2 cellular contexts compared by ENCODE assay signal in the genomic region with DNA sequence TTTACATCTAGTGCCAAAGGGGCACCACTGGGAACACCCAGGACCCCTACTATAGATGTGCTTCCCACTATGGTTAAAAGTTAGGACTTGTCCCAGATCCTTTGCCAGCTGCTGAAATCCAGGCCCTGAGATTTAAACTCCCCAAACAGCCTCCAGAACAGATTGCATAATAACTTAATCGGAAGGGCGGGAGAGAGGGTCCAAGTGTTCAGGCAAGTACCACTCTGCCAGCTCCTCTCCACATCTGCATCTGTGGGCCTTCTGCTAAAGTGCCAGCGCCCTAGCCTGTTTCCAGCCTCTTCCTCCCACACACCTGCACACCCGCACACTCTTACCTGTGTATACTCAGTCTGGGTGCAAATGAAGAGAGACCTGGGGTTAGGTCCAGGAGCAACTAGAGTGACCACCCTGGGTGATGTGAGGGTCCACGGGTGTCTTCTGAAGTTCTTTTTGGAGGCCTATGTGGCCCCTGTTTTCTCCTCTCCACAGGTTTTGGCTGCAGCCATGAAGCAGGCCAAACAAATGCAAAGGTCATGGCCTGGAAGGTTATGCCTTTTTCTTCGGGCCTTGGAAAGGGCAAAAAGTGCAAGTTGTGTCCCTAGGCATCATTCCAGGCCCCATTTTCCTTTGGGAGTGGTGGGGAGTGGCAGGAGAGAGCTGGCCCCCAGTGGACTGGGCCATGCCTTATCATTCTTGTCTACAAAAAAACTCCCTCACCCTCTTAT.
A peak's percentile ranks its signal among the peaks of the same experiment; 100 is the strongest.
TF ChIP-seq lines count a peak whose summit lies in the region.

No MANE protein-coding gene starts in this region.

TF ChIP-seq in liver, 16 proteins besides CTCF, POLR2A, EP300 and RAD21:
- peak; percentile 71 for TF ChIP-seq NR2F2 (IDR thresholded peaks at IDR 0.05)
- no peak for TF ChIP-seq GABPA (IDR thresholded peaks at IDR 0.05 in 1 of 2, conservative IDR thresholded peaks at IDR 0.05 in 1 of 2)
- TF ChIP-seq HNF4A (conservative IDR thresholded peaks at IDR 0.05): no peak
- TF ChIP-seq, protein P1, sequence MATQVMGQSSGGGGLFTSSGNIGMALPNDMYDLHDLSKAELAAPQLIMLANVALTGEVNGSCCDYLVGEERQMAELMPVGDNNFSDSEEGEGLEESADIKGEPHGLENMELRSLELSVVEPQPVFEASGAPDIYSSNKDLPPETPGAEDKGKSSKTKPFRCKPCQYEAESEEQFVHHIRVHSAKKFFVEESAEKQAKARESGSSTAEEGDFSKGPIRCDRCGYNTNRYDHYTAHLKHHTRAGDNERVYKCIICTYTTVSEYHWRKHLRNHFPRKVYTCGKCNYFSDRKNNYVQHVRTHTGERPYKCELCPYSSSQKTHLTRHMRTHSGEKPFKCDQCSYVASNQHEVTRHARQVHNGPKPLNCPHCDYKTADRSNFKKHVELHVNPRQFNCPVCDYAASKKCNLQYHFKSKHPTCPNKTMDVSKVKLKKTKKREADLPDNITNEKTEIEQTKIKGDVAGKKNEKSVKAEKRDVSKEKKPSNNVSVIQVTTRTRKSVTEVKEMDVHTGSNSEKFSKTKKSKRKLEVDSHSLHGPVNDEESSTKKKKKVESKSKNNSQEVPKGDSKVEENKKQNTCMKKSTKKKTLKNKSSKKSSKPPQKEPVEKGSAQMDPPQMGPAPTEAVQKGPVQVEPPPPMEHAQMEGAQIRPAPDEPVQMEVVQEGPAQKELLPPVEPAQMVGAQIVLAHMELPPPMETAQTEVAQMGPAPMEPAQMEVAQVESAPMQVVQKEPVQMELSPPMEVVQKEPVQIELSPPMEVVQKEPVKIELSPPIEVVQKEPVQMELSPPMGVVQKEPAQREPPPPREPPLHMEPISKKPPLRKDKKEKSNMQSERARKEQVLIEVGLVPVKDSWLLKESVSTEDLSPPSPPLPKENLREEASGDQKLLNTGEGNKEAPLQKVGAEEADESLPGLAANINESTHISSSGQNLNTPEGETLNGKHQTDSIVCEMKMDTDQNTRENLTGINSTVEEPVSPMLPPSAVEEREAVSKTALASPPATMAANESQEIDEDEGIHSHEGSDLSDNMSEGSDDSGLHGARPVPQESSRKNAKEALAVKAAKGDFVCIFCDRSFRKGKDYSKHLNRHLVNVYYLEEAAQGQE (IDR thresholded peaks at IDR 0.05): no peak
- no peak for TF ChIP-seq YY1 (IDR thresholded peaks at IDR 0.05)

TF ChIP-seq in HepG2, 621 proteins besides CTCF, POLR2A, EP300 and RAD21:
- TF ChIP-seq, protein P2, sequence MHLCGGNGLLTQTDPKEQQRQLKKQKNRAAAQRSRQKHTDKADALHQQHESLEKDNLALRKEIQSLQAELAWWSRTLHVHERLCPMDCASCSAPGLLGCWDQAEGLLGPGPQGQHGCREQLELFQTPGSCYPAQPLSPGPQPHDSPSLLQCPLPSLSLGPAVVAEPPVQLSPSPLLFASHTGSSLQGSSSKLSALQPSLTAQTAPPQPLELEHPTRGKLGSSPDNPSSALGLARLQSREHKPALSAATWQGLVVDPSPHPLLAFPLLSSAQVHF (CRISPR knock-in tag; IDR thresholded peaks at IDR 0.05): no peak
- no peak for TF ChIP-seq POGZ (CRISPR knock-in tag; IDR thresholded peaks at IDR 0.05)
- no peak for TF ChIP-seq BRCA1 (CRISPR knock-in tag; IDR thresholded peaks at IDR 0.05)
- TF ChIP-seq, protein P3, sequence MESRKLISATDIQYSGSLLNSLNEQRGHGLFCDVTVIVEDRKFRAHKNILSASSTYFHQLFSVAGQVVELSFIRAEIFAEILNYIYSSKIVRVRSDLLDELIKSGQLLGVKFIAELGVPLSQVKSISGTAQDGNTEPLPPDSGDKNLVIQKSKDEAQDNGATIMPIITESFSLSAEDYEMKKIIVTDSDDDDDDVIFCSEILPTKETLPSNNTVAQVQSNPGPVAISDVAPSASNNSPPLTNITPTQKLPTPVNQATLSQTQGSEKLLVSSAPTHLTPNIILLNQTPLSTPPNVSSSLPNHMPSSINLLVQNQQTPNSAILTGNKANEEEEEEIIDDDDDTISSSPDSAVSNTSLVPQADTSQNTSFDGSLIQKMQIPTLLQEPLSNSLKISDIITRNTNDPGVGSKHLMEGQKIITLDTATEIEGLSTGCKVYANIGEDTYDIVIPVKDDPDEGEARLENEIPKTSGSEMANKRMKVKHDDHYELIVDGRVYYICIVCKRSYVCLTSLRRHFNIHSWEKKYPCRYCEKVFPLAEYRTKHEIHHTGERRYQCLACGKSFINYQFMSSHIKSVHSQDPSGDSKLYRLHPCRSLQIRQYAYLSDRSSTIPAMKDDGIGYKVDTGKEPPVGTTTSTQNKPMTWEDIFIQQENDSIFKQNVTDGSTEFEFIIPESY (CRISPR knock-in tag; IDR thresholded peaks at IDR 0.05): no peak
- TF ChIP-seq, protein P4, sequence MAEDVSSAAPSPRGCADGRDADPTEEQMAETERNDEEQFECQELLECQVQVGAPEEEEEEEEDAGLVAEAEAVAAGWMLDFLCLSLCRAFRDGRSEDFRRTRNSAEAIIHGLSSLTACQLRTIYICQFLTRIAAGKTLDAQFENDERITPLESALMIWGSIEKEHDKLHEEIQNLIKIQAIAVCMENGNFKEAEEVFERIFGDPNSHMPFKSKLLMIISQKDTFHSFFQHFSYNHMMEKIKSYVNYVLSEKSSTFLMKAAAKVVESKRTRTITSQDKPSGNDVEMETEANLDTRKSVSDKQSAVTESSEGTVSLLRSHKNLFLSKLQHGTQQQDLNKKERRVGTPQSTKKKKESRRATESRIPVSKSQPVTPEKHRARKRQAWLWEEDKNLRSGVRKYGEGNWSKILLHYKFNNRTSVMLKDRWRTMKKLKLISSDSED (CRISPR knock-in tag; IDR thresholded peaks at IDR 0.05): no peak
- no peak for TF ChIP-seq ZNF230 (CRISPR knock-in tag; IDR thresholded peaks at IDR 0.05)
- no peak for TF ChIP-seq ZNF432 (CRISPR knock-in tag; IDR thresholded peaks at IDR 0.05; ENCODE audit: borderline replicate concordance)
- TF ChIP-seq ZIK1 (CRISPR knock-in tag; IDR thresholded peaks at IDR 0.05; ENCODE audit: borderline replicate concordance, low read depth): no peak
- no peak for TF ChIP-seq FIP1L1 (IDR thresholded peaks at IDR 0.05; ENCODE audit: borderline replicate concordance, insufficient read depth, low read depth, low read length)
- TF ChIP-seq ZNF501 (CRISPR knock-in tag; IDR thresholded peaks at IDR 0.05): no peak
- no peak for TF ChIP-seq XRCC5 (optimal IDR thresholded peaks at IDR 0.05; ENCODE audit: low read length)
- TF ChIP-seq SNRNP70 (IDR thresholded peaks at IDR 0.05; ENCODE audit: low read depth, low read length): no peak
